Comparison of ENCODE assay signal across 25 cellular contexts in the genomic region with DNA sequence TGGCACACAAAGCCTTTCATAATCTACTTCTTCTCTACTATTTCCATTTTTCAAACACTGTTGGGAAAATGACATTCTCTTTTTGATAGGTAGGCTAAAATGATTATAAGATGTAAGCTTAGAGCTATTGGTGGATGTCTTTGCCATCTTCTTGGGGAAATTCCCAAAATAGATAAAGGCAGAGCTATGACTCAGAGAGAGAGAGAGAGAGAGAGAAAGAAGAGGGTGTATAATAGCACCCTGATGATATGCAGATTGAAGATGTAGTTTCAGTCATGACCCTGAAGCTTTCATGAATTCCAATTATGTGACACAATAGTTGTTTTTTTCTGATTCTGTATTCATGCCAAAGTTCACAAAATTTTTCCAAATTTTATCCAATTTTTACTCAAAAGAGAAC.
"Had no signal": no experiment of that assay in that cellular context is flagged by ENCODE, and none has a peak within 500 bp of the region (broad histone marks: within the 10 kb centered on the region; RNA-seq: fewer than 3 reads in every experiment).

No MANE protein-coding gene starts in this region.

- DNase-seq: activated CD4-positive, alpha-beta T cell treated with anti-CD3 and anti-CD28 coated beads, Interleukin-2, amount 10 ng/mL, durations not matched to agents 7 days and 5 days; activated CD8-positive, alpha-beta memory T cell treated with anti-CD3 and anti-CD28 coated beads for 24 hours; activated CD8-positive, alpha-beta memory T cell treated with anti-CD3 and anti-CD28 coated beads, Interleukin-2, amount 50 U/mL, for 4 hours; activated gamma-delta T cell treated with Interleukin-2 at 50 U/mL for 16 hours; activated naive CD8-positive, alpha-beta T cell treated with anti-CD3 and anti-CD28 coated beads for 36 hours; amniotic stem cell; effector memory CD8-positive, alpha-beta T cell; glutamatergic neuron; islet precursor cell; left colon; mucosa of descending colon; nephron progenitor cell; right lobe of liver; stimulated activated CD4-positive, alpha-beta T cell treated with anti-CD3 and anti-CD28 coated beads, Interleukin-1b, Interleukin-23, amount 100 ng/mL, for 48 hours; T-helper 17 cell; testis; upper lobe of left lung had no signal

- H3K4me1 Mint-ChIP-seq: activated CD4-positive, alpha-beta T cell treated with anti-CD3 and anti-CD28 coated beads, Interleukin-2, amount 10 ng/mL, durations not matched to agents 7 days and 5 days; central memory CD8-positive, alpha-beta T cell; memory B cell; nephron progenitor cell; stimulated activated memory B cell treated with anti-CD40 and anti-IgM and Interleukin-4, amounts not matched to agents 10 μg/mL and 1 μg/mL and 100 μg/mL, for 72 hours; T-helper 17 cell had no signal

- H2AFZ ChIP-seq: hepatocyte, parathyroid adenoma had no signal

- H3K79me2 ChIP-seq: hepatocyte, parathyroid adenoma had no signal

- H3K4me3 ChIP-seq: breast epithelium, esophagus muscularis mucosa, hepatocyte, mucosa of descending colon, right lobe of liver, skin epidermis, testis, upper lobe of left lung had no signal

- H3K9me3 ChIP-seq: breast epithelium, esophagus muscularis mucosa, mucosa of descending colon, right lobe of liver, testis, upper lobe of left lung had no signal

- H3K27ac Mint-ChIP-seq: activated CD4-positive, alpha-beta T cell treated with anti-CD3 and anti-CD28 coated beads, Interleukin-2, amount 10 ng/mL, durations not matched to agents 7 days and 5 days; activated naive CD8-positive, alpha-beta T cell treated with anti-CD3 and anti-CD28 coated beads for 36 hours; effector memory CD8-positive, alpha-beta T cell; memory B cell; nephron progenitor cell; stimulated activated memory B cell treated with anti-CD40 and anti-IgM and Interleukin-4, amounts not matched to agents 10 μg/mL and 1 μg/mL and 100 μg/mL, for 72 hours; T-helper 17 cell had no signal

- H3K27ac ChIP-seq: breast epithelium, esophagus muscularis mucosa, hepatocyte, parathyroid adenoma, right lobe of liver, skin epidermis, testis, upper lobe of left lung had no signal

- H3K36me3 Mint-ChIP-seq: activated naive CD8-positive, alpha-beta T cell treated with anti-CD3 and anti-CD28 coated beads for 36 hours; memory B cell; stimulated activated memory B cell treated with anti-CD40 and anti-IgM and Interleukin-4, amounts not matched to agents 10 μg/mL and 1 μg/mL and 100 μg/mL, for 72 hours had no signal

- H3K4me2 ChIP-seq: hepatocyte had no signal

- ATAC-seq: effector memory CD8-positive, alpha-beta T cell; left colon; mucosa of descending colon; right lobe of liver; stimulated activated memory B cell treated with anti-CD40 and anti-IgM and Interleukin-4, amounts not matched to agents 10 μg/mL and 1 μg/mL and 100 μg/mL, for 72 hours; T-helper 17 cell had no signal

- H3K27me3 Mint-ChIP-seq: memory B cell; stimulated activated memory B cell treated with anti-CD40 and anti-IgM and Interleukin-4, amounts not matched to agents 10 μg/mL and 1 μg/mL and 100 μg/mL, for 72 hours had no signal

- H3K9ac ChIP-seq: parathyroid adenoma had no signal

- H3K27me3 ChIP-seq: breast epithelium, esophagus muscularis mucosa, hepatocyte, right lobe of liver, testis, upper lobe of left lung had no signal

- H3K36me3 ChIP-seq: breast epithelium, esophagus muscularis mucosa, right lobe of liver, upper lobe of left lung had no signal

- H3K4me1 ChIP-seq: breast epithelium, esophagus muscularis mucosa, parathyroid adenoma, right lobe of liver, testis, upper lobe of left lung had no signal

- H3K9me3 Mint-ChIP-seq: activated CD4-positive, alpha-beta T cell treated with anti-CD3 and anti-CD28 coated beads, Interleukin-2, amount 10 ng/mL, durations not matched to agents 7 days and 5 days; activated naive CD8-positive, alpha-beta T cell treated with anti-CD3 and anti-CD28 coated beads for 36 hours; central memory CD8-positive, alpha-beta T cell; effector memory CD8-positive, alpha-beta T cell; memory B cell; nephron progenitor cell had no signal

- H3K4me3 Mint-ChIP-seq: activated CD4-positive, alpha-beta T cell treated with anti-CD3 and anti-CD28 coated beads, Interleukin-2, amount 10 ng/mL, durations not matched to agents 7 days and 5 days; activated naive CD8-positive, alpha-beta T cell treated with anti-CD3 and anti-CD28 coated beads for 36 hours; central memory CD8-positive, alpha-beta T cell; effector memory CD8-positive, alpha-beta T cell; memory B cell; nephron progenitor cell; stimulated activated memory B cell treated with anti-CD40 and anti-IgM and Interleukin-4, amounts not matched to agents 10 μg/mL and 1 μg/mL and 100 μg/mL, for 72 hours; T-helper 17 cell had no signal
